1 cellular context compared by ENCODE assay signal in the genomic region with DNA sequence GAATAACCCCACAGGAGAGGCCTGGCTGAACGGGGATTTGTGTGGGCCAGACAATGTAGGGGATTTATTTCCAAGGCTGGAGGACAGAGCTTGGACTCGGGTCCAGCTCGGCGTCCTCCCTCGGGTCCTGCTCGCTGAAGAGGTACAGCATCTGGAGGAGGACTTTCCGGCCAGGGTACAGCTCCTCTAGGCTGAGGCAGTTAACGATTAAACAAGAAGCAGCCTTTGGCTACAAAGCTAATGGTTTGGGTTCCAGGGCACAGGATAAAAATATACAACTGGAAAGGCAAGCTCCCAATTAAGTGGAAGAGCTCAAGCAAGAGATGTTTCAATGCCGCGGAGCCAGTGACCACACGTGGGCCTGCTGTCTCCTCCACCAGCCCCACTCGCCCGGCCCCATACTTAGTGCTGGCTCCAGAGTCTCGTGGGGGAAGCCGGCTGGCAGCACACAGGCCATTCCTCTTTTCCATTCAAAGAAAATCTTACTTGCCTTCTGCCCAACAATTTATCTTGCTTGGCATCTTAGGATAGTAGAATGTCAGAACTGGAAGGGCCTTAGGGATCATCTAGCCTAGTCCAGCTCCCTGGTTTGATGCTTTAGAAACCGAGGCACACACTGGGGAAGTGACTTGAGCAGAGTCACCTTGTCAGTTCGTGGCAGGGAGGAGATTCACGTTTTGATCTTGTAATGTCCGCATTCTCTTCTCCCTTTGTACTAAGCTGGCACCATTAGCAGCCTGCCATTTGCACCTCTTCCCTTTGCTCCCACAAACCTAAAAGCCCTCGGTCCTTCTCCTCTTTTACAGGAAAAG.
A peak's percentile ranks its signal among the peaks of the same experiment; 100 is the strongest.
TF ChIP-seq lines count a peak whose summit lies in the region.

No MANE protein-coding gene starts in this region.

TF ChIP-seq in HepG2, 621 proteins besides CTCF, POLR2A, EP300 and RAD21 (continued from another document and continues in another):
- TF ChIP-seq, protein P1, sequence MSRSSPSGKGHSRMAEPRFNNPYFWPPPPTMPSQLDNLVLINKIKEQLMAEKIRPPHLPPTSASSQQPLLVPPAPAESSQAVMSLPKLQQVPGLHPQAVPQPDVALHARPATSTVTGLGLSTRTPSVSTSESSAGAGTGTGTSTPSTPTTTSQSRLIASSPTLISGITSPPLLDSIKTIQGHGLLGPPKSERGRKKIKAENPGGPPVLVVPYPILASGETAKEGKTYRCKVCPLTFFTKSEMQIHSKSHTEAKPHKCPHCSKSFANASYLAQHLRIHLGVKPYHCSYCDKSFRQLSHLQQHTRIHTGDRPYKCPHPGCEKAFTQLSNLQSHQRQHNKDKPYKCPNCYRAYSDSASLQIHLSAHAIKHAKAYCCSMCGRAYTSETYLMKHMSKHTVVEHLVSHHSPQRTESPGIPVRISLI (CRISPR knock-in tag; IDR thresholded peaks at IDR 0.05; ENCODE audit: borderline replicate concordance) = no peak
- TF ChIP-seq RELA (CRISPR knock-in tag; IDR thresholded peaks at IDR 0.05) = no peak
- no peak for TF ChIP-seq PAF1 (CRISPR knock-in tag; IDR thresholded peaks at IDR 0.05)
- TF ChIP-seq, protein P2, sequence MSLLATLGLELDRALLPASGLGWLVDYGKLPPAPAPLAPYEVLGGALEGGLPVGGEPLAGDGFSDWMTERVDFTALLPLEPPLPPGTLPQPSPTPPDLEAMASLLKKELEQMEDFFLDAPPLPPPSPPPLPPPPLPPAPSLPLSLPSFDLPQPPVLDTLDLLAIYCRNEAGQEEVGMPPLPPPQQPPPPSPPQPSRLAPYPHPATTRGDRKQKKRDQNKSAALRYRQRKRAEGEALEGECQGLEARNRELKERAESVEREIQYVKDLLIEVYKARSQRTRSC (CRISPR knock-in tag; IDR thresholded peaks at IDR 0.05; ENCODE audit: low read depth) = no peak
- no peak for TF ChIP-seq NFE2L2 (IDR thresholded peaks at IDR 0.05; ENCODE audit: low read length)
- TF ChIP-seq, protein P3, sequence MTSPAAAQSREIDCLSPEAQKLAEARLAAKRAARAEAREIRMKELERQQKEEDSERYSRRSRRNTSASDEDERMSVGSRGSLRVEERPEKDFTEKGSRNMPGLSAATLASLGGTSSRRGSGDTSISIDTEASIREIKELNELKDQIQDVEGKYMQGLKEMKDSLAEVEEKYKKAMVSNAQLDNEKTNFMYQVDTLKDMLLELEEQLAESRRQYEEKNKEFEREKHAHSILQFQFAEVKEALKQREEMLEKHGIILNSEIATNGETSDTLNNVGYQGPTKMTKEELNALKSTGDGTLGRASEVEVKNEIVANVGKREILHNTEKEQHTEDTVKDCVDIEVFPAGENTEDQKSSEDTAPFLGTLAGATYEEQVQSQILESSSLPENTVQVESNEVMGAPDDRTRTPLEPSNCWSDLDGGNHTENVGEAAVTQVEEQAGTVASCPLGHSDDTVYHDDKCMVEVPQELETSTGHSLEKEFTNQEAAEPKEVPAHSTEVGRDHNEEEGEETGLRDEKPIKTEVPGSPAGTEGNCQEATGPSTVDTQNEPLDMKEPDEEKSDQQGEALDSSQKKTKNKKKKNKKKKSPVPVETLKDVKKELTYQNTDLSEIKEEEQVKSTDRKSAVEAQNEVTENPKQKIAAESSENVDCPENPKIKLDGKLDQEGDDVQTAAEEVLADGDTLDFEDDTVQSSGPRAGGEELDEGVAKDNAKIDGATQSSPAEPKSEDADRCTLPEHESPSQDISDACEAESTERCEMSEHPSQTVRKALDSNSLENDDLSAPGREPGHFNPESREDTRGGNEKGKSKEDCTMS (CRISPR knock-in tag; conservative IDR thresholded peaks at IDR 0.05) = no peak
- TF ChIP-seq, protein P4, sequence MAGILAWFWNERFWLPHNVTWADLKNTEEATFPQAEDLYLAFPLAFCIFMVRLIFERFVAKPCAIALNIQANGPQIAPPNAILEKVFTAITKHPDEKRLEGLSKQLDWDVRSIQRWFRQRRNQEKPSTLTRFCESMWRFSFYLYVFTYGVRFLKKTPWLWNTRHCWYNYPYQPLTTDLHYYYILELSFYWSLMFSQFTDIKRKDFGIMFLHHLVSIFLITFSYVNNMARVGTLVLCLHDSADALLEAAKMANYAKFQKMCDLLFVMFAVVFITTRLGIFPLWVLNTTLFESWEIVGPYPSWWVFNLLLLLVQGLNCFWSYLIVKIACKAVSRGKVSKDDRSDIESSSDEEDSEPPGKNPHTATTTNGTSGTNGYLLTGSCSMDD (CRISPR knock-in tag; IDR thresholded peaks at IDR 0.05) = no peak
- TF ChIP-seq ZNF766 (CRISPR knock-in tag; IDR thresholded peaks at IDR 0.05; ENCODE audit: borderline replicate concordance) = no peak
- TF ChIP-seq, protein P5, sequence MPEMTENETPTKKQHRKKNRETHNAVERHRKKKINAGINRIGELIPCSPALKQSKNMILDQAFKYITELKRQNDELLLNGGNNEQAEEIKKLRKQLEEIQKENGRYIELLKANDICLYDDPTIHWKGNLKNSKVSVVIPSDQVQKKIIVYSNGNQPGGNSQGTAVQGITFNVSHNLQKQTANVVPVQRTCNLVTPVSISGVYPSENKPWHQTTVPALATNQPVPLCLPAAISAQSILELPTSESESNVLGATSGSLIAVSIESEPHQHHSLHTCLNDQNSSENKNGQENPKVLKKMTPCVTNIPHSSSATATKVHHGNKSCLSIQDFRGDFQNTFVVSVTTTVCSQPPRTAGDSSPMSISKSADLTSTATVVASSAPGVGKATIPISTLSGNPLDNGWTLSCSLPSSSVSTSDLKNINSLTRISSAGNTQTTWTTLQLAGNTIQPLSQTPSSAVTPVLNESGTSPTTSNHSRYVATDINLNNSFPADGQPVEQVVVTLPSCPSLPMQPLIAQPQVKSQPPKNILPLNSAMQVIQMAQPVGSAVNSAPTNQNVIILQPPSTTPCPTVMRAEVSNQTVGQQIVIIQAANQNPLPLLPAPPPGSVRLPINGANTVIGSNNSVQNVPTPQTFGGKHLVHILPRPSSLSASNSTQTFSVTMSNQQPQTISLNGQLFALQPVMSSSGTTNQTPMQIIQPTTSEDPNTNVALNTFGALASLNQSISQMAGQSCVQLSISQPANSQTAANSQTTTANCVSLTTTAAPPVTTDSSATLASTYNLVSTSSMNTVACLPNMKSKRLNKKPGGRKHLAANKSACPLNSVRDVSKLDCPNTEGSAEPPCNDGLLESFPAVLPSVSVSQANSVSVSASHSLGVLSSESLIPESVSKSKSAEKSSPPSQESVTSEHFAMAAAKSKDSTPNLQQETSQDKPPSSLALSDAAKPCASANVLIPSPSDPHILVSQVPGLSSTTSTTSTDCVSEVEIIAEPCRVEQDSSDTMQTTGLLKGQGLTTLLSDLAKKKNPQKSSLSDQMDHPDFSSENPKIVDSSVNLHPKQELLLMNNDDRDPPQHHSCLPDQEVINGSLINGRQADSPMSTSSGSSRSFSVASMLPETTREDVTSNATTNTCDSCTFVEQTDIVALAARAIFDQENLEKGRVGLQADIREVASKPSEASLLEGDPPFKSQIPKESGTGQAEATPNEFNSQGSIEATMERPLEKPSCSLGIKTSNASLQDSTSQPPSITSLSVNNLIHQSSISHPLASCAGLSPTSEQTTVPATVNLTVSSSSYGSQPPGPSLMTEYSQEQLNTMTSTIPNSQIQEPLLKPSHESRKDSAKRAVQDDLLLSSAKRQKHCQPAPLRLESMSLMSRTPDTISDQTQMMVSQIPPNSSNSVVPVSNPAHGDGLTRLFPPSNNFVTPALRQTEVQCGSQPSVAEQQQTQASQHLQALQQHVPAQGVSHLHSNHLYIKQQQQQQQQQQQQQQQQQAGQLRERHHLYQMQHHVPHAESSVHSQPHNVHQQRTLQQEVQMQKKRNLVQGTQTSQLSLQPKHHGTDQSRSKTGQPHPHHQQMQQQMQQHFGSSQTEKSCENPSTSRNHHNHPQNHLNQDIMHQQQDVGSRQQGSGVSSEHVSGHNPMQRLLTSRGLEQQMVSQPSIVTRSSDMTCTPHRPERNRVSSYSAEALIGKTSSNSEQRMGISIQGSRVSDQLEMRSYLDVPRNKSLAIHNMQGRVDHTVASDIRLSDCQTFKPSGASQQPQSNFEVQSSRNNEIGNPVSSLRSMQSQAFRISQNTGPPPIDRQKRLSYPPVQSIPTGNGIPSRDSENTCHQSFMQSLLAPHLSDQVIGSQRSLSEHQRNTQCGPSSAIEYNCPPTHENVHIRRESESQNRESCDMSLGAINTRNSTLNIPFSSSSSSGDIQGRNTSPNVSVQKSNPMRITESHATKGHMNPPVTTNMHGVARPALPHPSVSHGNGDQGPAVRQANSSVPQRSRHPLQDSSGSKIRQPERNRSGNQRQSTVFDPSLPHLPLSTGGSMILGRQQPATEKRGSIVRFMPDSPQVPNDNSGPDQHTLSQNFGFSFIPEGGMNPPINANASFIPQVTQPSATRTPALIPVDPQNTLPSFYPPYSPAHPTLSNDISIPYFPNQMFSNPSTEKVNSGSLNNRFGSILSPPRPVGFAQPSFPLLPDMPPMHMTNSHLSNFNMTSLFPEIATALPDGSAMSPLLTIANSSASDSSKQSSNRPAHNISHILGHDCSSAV (CRISPR knock-in tag; IDR thresholded peaks at IDR 0.05; ENCODE audit: borderline replicate concordance) = no peak
- no peak for TF ChIP-seq POLR2AphosphoS5 (IDR thresholded peaks at IDR 0.05; ENCODE audit: low read depth, low read length)
- TF ChIP-seq HDAC1 (CRISPR knock-in tag; IDR thresholded peaks at IDR 0.05) = peak; percentile 63
- no peak for TF ChIP-seq HNRNPL (IDR thresholded peaks at IDR 0.05; ENCODE audit: low read depth, low read length)
- TF ChIP-seq KDM4B (CRISPR knock-in tag; IDR thresholded peaks at IDR 0.05) = no peak
- no peak for TF ChIP-seq NCOA5 (CRISPR knock-in tag; IDR thresholded peaks at IDR 0.05)
- no peak for TF ChIP-seq NKX3-1 (CRISPR knock-in tag; IDR thresholded peaks at IDR 0.05)
- no peak for TF ChIP-seq CHD2 (IDR thresholded peaks at IDR 0.05; ENCODE audit: low read depth, low read length)
- TF ChIP-seq, protein P6, sequence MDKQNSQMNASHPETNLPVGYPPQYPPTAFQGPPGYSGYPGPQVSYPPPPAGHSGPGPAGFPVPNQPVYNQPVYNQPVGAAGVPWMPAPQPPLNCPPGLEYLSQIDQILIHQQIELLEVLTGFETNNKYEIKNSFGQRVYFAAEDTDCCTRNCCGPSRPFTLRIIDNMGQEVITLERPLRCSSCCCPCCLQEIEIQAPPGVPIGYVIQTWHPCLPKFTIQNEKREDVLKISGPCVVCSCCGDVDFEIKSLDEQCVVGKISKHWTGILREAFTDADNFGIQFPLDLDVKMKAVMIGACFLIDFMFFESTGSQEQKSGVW (CRISPR knock-in tag; IDR thresholded peaks at IDR 0.05; ENCODE audit: borderline replicate concordance) = no peak
- no peak for TF ChIP-seq ZNF543 (CRISPR knock-in tag; IDR thresholded peaks at IDR 0.05)
- TF ChIP-seq, protein P7, sequence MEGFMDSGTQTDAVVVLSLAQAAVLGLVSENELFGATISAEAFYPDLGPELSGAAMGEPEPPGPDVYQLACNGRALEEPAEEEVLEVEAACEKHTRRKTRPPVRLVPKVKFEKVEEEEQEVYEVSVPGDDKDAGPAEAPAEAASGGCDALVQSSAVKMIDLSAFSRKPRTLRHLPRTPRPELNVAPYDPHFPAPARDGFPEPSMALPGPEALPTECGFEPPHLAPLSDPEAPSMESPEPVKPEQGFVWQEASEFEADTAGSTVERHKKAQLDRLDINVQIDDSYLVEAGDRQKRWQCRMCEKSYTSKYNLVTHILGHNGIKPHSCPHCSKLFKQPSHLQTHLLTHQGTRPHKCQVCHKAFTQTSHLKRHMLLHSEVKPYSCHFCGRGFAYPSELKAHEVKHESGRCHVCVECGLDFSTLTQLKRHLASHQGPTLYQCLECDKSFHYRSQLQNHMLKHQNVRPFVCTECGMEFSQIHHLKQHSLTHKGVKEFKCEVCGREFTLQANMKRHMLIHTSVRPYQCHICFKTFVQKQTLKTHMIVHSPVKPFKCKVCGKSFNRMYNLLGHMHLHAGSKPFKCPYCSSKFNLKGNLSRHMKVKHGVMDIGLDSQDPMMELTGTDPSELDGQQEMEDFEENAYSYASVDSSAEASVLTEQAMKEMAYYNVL (CRISPR knock-in tag; IDR thresholded peaks at IDR 0.05; ENCODE audit: borderline replicate concordance) = peak; percentile 44; the same call in 1 of the 2 replicates
- TF ChIP-seq CBX5 (CRISPR knock-in tag; IDR thresholded peaks at IDR 0.05; ENCODE audit: borderline replicate concordance) = no peak
- TF ChIP-seq ATM (IDR thresholded peaks at IDR 0.05; ENCODE audit: borderline replicate concordance) = no peak
- TF ChIP-seq, protein P8, sequence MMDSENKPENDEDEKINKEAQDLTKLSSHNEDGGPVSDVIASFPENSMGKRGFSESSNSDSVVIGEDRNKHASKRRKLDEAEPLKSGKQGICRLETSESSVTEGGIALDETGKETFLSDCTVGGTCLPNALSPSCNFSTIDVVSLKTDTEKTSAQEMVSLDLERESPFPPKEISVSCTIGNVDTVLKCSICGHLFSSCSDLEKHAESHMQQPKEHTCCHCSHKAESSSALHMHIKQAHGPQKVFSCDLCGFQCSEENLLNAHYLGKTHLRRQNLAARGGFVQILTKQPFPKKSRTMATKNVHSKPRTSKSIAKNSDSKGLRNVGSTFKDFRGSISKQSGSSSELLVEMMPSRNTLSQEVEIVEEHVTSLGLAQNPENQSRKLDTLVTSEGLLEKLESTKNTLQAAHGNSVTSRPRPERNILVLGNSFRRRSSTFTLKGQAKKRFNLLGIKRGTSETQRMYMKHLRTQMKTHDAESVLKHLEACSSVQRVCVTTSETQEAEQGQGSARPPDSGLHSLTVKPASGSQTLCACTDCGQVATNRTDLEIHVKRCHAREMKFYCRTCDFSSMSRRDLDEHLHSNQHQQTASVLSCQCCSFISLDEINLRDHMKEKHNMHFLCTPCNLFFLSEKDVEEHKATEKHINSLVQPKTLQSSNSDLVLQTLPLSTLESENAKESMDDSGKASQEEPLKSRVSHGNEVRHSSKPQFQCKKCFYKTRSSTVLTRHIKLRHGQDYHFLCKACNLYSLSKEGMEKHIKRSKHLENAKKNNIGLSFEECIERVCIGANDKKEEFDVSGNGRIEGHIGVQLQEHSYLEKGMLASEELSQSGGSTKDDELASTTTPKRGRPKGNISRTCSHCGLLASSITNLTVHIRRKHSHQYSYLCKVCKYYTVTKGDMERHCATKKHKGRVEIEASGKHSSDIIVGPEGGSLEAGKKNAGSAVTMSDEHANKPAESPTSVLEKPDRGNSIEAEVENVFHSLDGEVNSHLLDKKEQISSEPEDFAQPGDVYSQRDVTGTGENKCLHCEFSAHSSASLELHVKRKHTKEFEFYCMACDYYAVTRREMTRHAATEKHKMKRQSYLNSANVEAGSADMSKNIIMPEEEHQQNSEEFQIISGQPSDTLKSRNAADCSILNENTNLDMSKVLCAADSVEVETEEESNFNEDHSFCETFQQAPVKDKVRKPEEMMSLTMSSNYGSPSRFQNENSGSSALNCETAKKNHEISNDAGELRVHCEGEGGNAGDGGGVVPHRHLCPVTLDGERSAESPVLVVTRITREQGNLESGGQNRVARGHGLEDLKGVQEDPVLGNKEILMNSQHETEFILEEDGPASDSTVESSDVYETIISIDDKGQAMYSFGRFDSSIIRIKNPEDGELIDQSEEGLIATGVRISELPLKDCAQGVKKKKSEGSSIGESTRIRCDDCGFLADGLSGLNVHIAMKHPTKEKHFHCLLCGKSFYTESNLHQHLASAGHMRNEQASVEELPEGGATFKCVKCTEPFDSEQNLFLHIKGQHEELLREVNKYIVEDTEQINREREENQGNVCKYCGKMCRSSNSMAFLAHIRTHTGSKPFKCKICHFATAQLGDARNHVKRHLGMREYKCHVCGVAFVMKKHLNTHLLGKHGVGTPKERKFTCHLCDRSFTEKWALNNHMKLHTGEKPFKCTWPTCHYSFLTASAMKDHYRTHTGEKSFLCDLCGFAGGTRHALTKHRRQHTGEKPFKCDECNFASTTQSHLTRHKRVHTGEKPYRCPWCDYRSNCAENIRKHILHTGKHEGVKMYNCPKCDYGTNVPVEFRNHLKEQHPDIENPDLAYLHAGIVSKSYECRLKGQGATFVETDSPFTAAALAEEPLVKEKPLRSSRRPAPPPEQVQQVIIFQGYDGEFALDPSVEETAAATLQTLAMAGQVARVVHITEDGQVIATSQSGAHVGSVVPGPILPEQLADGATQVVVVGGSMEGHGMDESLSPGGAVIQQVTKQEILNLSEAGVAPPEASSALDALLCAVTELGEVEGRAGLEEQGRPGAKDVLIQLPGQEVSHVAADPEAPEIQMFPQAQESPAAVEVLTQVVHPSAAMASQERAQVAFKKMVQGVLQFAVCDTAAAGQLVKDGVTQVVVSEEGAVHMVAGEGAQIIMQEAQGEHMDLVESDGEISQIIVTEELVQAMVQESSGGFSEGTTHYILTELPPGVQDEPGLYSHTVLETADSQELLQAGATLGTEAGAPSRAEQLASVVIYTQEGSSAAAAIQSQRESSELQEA (CRISPR knock-in tag; IDR thresholded peaks at IDR 0.05; ENCODE audit: not compliant biosample characterization) = no peak
- TF ChIP-seq FOXC1 (CRISPR knock-in tag; IDR thresholded peaks at IDR 0.05; ENCODE audit: borderline replicate concordance) = no peak
- TF ChIP-seq ZNF44 (CRISPR knock-in tag; IDR thresholded peaks at IDR 0.05) = no peak
